In genomic region chr16:64412578-64413280, GRCh38 we compare ENCODE assay signal across 14 cellular contexts.
DNase-seq lines count a peak whose midpoint lies in the region; FAIRE-seq and TF ChIP-seq lines count a peak whose summit lies in the region.
"Had no signal": no experiment of that assay in that cellular context is flagged by ENCODE, and none has a peak within 500 bp of the region (broad histone marks: within the 10 kb centered on the region; RNA-seq: fewer than 3 reads in every experiment).

No MANE protein-coding gene starts in this region.

- intact Hi-C loops in adrenal gland (cut with DNase I) = no loop called here

- H3K4me2 ChIP-seq in skeletal muscle satellite cell (ENCODE audit: low read length) = peak overlapping the region; percentile 52

- DNase-seq in H54 (ENCODE audit: insufficient read length, low spot score) (no peak), adrenal gland (peak in 5 of 7 donors; percentile 31 to 60 (median 33)), fibroblast of the aortic adventitia (ENCODE audit: low read depth) (peak; percentile 34), GM19239 (ENCODE audit: insufficient read length, low spot score) (no peak), mucosa of gallbladder (ENCODE audit: low spot score) (no peak)
- DNase-seq in stimulated activated CD4-positive, alpha-beta T cell treated with anti-CD3 and anti-CD28 coated beads, Interleukin-4, amount 100 ng/mL, for 1 hour = no peak
- DNase-seq in activated effector memory CD4-positive, alpha-beta T cell treated with Interleukin-2 at 50 U/mL for 16 hours = no peak
- DNase-seq: activated naive CD4-positive, alpha-beta T cell treated with anti-CD3 and anti-CD28 coated beads, Interleukin-2, amount 50 U/mL, for 16 hours; DND-41; mucosa of descending colon; NCI-H1048 had no signal

- H3K4me1 ChIP-seq in adrenal gland (replicated peaks in 1 of 2) (peaks cover 15 to 24% of the 10 kb centered on the region in 2 donors), skeletal muscle satellite cell (ENCODE audit: control insufficient read depth, insufficient read depth, low read length) (peaks cover 41% of the 10 kb centered on the region)

- no peak overlapping the region for H3K9ac ChIP-seq in skeletal muscle satellite cell (ENCODE audit: low read depth, low read length)

- WGBS in adrenal gland, 4 donors = 31 to 53% (median 47%) methylated on average over 2 of the region's 2 CpGs

- H3K4me3 ChIP-seq in adrenal gland (no peak overlapping the region), fibroblast of the aortic adventitia (ENCODE audit: low read depth, low read length) (no peak overlapping the region), skeletal muscle satellite cell (ENCODE audit: low read length) (no peak overlapping the region)
- H3K4me3 ChIP-seq: esophagus muscularis mucosa, mucosa of descending colon had no signal

- TF ChIP-seq POLR2A in H54 (IDR thresholded peaks at IDR 0.05; ENCODE audit: low read depth, low read length) (no peak), adrenal gland (IDR thresholded peaks at IDR 0.05) (no peak)

- H3K36me3 ChIP-seq in adrenal gland (replicated peaks in 1 of 2) = no peaks in the 10 kb centered on the region
- no peaks in the 10 kb centered on the region for H3K36me3 ChIP-seq in skeletal muscle satellite cell (ENCODE audit: insufficient read depth, low read length)
- H3K36me3 ChIP-seq: esophagus muscularis mucosa had no signal

- TF ChIP-seq CTCF in adrenal gland (IDR thresholded peaks at IDR 0.05) (no peak), fibroblast of the aortic adventitia (IDR thresholded peaks at IDR 0.05; ENCODE audit: insufficient read depth, low read length) (no peak)

- H3K27me3 ChIP-seq in adrenal gland = no peaks in the 10 kb centered on the region
- H3K27me3 ChIP-seq in skeletal muscle satellite cell (ENCODE audit: control insufficient read depth, insufficient read depth, low read length) = no peaks in the 10 kb centered on the region
- H3K27me3 ChIP-seq: esophagus muscularis mucosa had no signal

- no peaks in the 10 kb centered on the region for H3K9me3 ChIP-seq in adrenal gland (replicated peaks in 1 of 3)
- H3K9me3 ChIP-seq in skeletal muscle satellite cell (replicated peaks; ENCODE audit: low read length) = no peaks in the 10 kb centered on the region
- H3K9me3 ChIP-seq: esophagus muscularis mucosa, mucosa of descending colon had no signal

- FAIRE-seq in H54 (lab: Jason Lieb, UNC) (peak; percentile 80), GM19239 (lab: Jason Lieb, UNC) (no peak)
- FAIRE-seq: GM12892 had no signal

- no peak overlapping the region for H3K27ac ChIP-seq in adrenal gland

Comparison
In these comparisons a context has a peak if more than half of its experiments do, and no peak if none do; other contexts are left out.
1. DNase-seq: peak in adrenal gland (5 of 7) and fibroblast of the aortic adventitia (single experiment); none in H54 (single experiment), stimulated activated CD4-positive, alpha-beta T cell treated with anti-CD3 and anti-CD28 coated beads, Interleukin-4, amount 100 ng/mL, for 1 hour (single experiment), GM19239 (single experiment), mucosa of gallbladder (single experiment) and activated effector memory CD4-positive, alpha-beta T cell treated with Interleukin-2 at 50 U/mL for 16 hours (single experiment).